8 cellular contexts compared by ENCODE assay signal in genomic region chr19:51398096-51398704, GRCh38. TPM values are rescaled to one million over a fixed set of nuclear protein-coding genes. Genes with fewer than 3 reads are reported as not detected.
DNase-seq lines count a peak whose midpoint lies in the region; ATAC-seq, FAIRE-seq and TF ChIP-seq lines count a peak whose summit lies in the region.

No MANE protein-coding gene starts in this region.

- ATAC-seq in GM19395 (IDR thresholded peaks at IDR 0.05; ENCODE audit: unreplicated experiment) (no peak), HG02588 (IDR thresholded peaks at IDR 0.05; ENCODE audit: unreplicated experiment) (no peak)

- TF ChIP-seq CTCF in H1 (IDR thresholded peaks at IDR 0.05; ENCODE audit: control extremely low read depth in 1 of 3, insufficient read depth in 1 of 3, low read depth in 1 of 3, low read length in 3 of 3) = peak in 2 of 3 experiments; percentile 29 to 61; a peak in 2 of 4 replicates

- H3K27ac ChIP-seq in H1 (ENCODE audit: low read depth, low read length) = no peak overlapping the region

- peaks cover 0 to 7% (median 0%) of the 10 kb centered on the region in 4 experiments; a peak in 3 of 7 replicates for H3K4me1 ChIP-seq in H1 (replicated peaks in 1 of 4; ENCODE audit: control insufficient read depth in 3 of 4, insufficient read depth in 4 of 4, low read length in 3 of 4)

- H2BK15ac ChIP-seq in H1 (ENCODE audit: low read length) = no peak overlapping the region

- no peak overlapping the region for H3K9ac ChIP-seq in H1 (replicated peaks in 1 of 4; ENCODE audit: extremely low read depth in 1 of 4, low read depth in 3 of 4, low read length in 3 of 4)

- no peak overlapping the region for H2BK5ac ChIP-seq in H1 (ENCODE audit: low read depth, low read length)

- H4K20me1 ChIP-seq in H1 (replicated peaks in 1 of 2; ENCODE audit: control insufficient read depth in 1 of 2, insufficient read depth in 2 of 2, low read length in 2 of 2) = no peaks in the 10 kb centered on the region

- H3K4me3 ChIP-seq in H1 (ENCODE audit: extremely low read depth in 1 of 4, insufficient read depth in 2 of 4, low read depth in 3 of 4, low read length in 4 of 4) = no peak overlapping the region
- H3K4me3 ChIP-seq in MG63 = no peak overlapping the region

- H4K91ac ChIP-seq in H1 (replicated peaks; ENCODE audit: insufficient read length, low read length) = no peak overlapping the region

- peak; percentile 42 to 44 for TF ChIP-seq RAD21 in H1 (IDR thresholded peaks at IDR 0.05 in 1 of 2, conservative IDR thresholded peaks at IDR 0.05 in 1 of 2; ENCODE audit: low read depth in 2 of 2, low read length in 2 of 2)

- CTCF ChIA-PET in H1 (lab: Charles Lee; ENCODE audit: partially characterized antibody) = interaction anchor here (0.6 to 7.0 kb wide), 25 partner anchors 10 to 283 kb away, joined by 3 to 74 read pairs (median 4); partner anchors contain the start of genes CLDND2, ETFB, NKG7 and SIGLEC10

- H3K79me1 ChIP-seq in H1 (ENCODE audit: low read depth, low read length) = no peaks in the 10 kb centered on the region

- no peak overlapping the region for H2AFZ ChIP-seq in H1 (ENCODE audit: low read length)

- H3K23ac ChIP-seq in H1 (ENCODE audit: insufficient read length) = no peak overlapping the region

- no peaks in the 10 kb centered on the region for H3K27me3 ChIP-seq in H1 (replicated peaks in 1 of 4; ENCODE audit: control insufficient read depth in 3 of 4, extremely low read depth in 1 of 4, insufficient read depth in 3 of 4, low read length in 3 of 4)
- no peaks in the 10 kb centered on the region for H3K27me3 ChIP-seq in MG63

- no peak for TF ChIP-seq POLR2A in H1 (IDR thresholded peaks at IDR 0.05; ENCODE audit: control extremely low read depth in 1 of 2, low read depth in 2 of 2, low read length in 2 of 2)

- H3K36me3 ChIP-seq in H1 (ENCODE audit: control insufficient read depth in 2 of 4, insufficient read depth in 4 of 4, low read length in 3 of 4) (peaks cover 0 to 7% (median 3%) of the 10 kb centered on the region in 4 experiments; a peak in 4 of 8 replicates), MG63 (no peaks in the 10 kb centered on the region)

- H3K56ac ChIP-seq in H1 (replicated peaks; ENCODE audit: insufficient read length, low read depth, low read length) = no peak overlapping the region

- H3K4me2 ChIP-seq in H1 (ENCODE audit: insufficient read depth in 1 of 2, low read depth in 2 of 2, low read length in 2 of 2) = no peak overlapping the region

- peaks cover 0 to 5% of the 10 kb centered on the region in 2 experiments; a peak in 2 of 4 replicates for H3K79me2 ChIP-seq in H1 (ENCODE audit: control insufficient read depth in 1 of 2, insufficient read depth in 2 of 2, low read length in 2 of 2)

- H2AK5ac ChIP-seq in H1 (ENCODE audit: low read depth, low read length) = no peak overlapping the region

- H2BK12ac ChIP-seq in H1 (ENCODE audit: low read depth, low read length) = no peak overlapping the region

- no peak overlapping the region for H4K5ac ChIP-seq in H1 (ENCODE audit: insufficient read length, low read depth, low read length)

- H4K8ac ChIP-seq in H1 (ENCODE audit: extremely low read depth, insufficient read depth, low read length) = no peak overlapping the region

- H2BK20ac ChIP-seq in H1 (ENCODE audit: low read length) = no peak overlapping the region

- DNase-seq in NCI-H2171 treated with DMSO at 0.1 percent for 48 hours (lab: John Stamatoyannopoulos, UW) (peak; percentile 24), NCI-H2171 (lab: John Stamatoyannopoulos, UW) (no peak), NCI-H526 treated with DMSO at 0.1 percent for 48 hours (lab: John Stamatoyannopoulos, UW) (peak; percentile 45), H1 (ENCODE audit: low read depth in 1 of 2, low spot score in 2 of 2) (no peak), renal cortical epithelial cell (ENCODE audit: low read depth) (peak; percentile 31), MG63 (no peak)

- POLR2A ChIA-PET in H1 (lab: Charles Lee; ENCODE audit: partially characterized antibody) = interaction anchor here (0.6 to 1.5 kb wide), 3 partner anchors 10 to 39 kb away, joined by 3 to 4 read pairs (median 3); no protein-coding TSS in a partner anchor

- no peak overlapping the region for H3K14ac ChIP-seq in H1 (ENCODE audit: insufficient read length)

- FAIRE-seq in H1 (lab: Jason Lieb, UNC) = peak; percentile 75

- H3K23me2 ChIP-seq in H1 (ENCODE audit: low read depth, low read length) = peaks cover 7% of the 10 kb centered on the region

- no peak overlapping the region for H3K18ac ChIP-seq in H1 (ENCODE audit: extremely low read depth, low read length)

- no peak overlapping the region for H2BK120ac ChIP-seq in H1 (replicated peaks; ENCODE audit: low read depth, low read length)

- H3K4ac ChIP-seq in H1 (replicated peaks; ENCODE audit: insufficient read length, low read depth, low read length) = no peak overlapping the region

- no peak for TF ChIP-seq EP300 in H1 (IDR thresholded peaks at IDR 0.05; ENCODE audit: borderline replicate concordance in 1 of 2, low read depth in 2 of 2, low read length in 2 of 2)

- 55% methylated on average over 7 of the region's 7 CpGs; no CpG with 5 or more reads in 1 of the 2 experiments for WGBS in H1 (ENCODE audit: extremely low coverage in 1 of 2, insufficient coverage in 1 of 2, insufficient read length in 1 of 2, insufficient replicate concordance in 2 of 2, low coverage in 1 of 2, low lambda C conversion rate in 2 of 2, missing lambda C conversion rate in 1 of 2), 2 experiments

- H3K9me3 ChIP-seq in H1 (ENCODE audit: insufficient read depth in 2 of 2, low read depth in 1 of 2, low read length in 1 of 2) (peaks cover 18 to 20% of the 10 kb centered on the region in 2 experiments), MG63 (peaks cover 8% of the 10 kb centered on the region; the same call in 1 of the 2 replicates)

RNA-seq across cellular contexts. Expression of gene C19orf84, which starts 7.8 kb away (rescaled TPM):
- 1.7 and 2.4 TPM in 2 replicates for total RNA-seq in H1 (2021; fragmentation: NEBNext Ultra II Directional; extraction: Animal tissue kit (Norgen Biotek cat#: 25700))
- 2.1 and 2.3 TPM in 2 replicates for polyA plus RNA-seq in H1 (2011; rRNA removed)
- 2.2 TPM for polyA plus RNA-seq in H1 (2011; cell fraction: cytosol; rRNA removed)
- polyA plus RNA-seq in H1 (2011; cell fraction: nucleus; rRNA removed) = 1.4 TPM
- polyA plus RNA-seq in H1 (2012, experiment 1 of 2) = 3.3 to 4.6 TPM (median 3.9 TPM) in 4 replicates
- polyA plus RNA-seq in H1 (2012, experiment 2 of 2) = 4.1 TPM
- 4.3 TPM for polyA plus RNA-seq in H1 (2013, experiment 1 of 2)
- polyA plus RNA-seq in H1 (2013, experiment 2 of 2) = 4.6 TPM
- polyA minus RNA-seq in H1 (2011; rRNA and poly(A)+ RNA removed) = 0.50 and 0.73 TPM in 2 replicates
- polyA minus RNA-seq in H1 (2011; cell fraction: cytosol; rRNA and poly(A)+ RNA removed) = 2.9 TPM
- polyA minus RNA-seq in H1 (2011; cell fraction: nucleus; rRNA and poly(A)+ RNA removed) = 1.7 TPM
- total RNA-seq in renal cortical epithelial cell = not detected in 2 replicates
- not detected in 2 replicates for total RNA-seq in MG63 (2014; rRNA removed; shearing (Covaris generic); ENCODE audit: low replicate concordance)

RNA-seq across cellular contexts. Expression of gene LIM2, which starts 10.4 kb away (rescaled TPM):
- total RNA-seq in H1 (2021; fragmentation: NEBNext Ultra II Directional; extraction: Animal tissue kit (Norgen Biotek cat#: 25700)) = not detected in 2 replicates
- polyA plus RNA-seq in H1 (2011; rRNA removed) = 0.13 TPM in 1 of 2 replicates, not detected in the other
- polyA plus RNA-seq in H1 (2011; cell fraction: cytosol; rRNA removed) = 0.17 TPM
- polyA plus RNA-seq in H1 (2011; cell fraction: nucleus; rRNA removed) = not detected
- polyA plus RNA-seq in H1 (2012, experiment 1 of 2) = 0.28 TPM in 1 of 4 replicates, not detected in the others
- polyA plus RNA-seq in H1 (2012, experiment 2 of 2) = not detected
- polyA plus RNA-seq in H1 (2013, experiment 1 of 2) = not detected
- polyA plus RNA-seq in H1 (2013, experiment 2 of 2) = not detected
- polyA minus RNA-seq in H1 (2011; rRNA and poly(A)+ RNA removed) = not detected in 2 replicates
- not detected for polyA minus RNA-seq in H1 (2011; cell fraction: cytosol; rRNA and poly(A)+ RNA removed)
- not detected for polyA minus RNA-seq in H1 (2011; cell fraction: nucleus; rRNA and poly(A)+ RNA removed)
- not detected in 2 replicates for total RNA-seq in renal cortical epithelial cell
- total RNA-seq in MG63 (2014; rRNA removed; shearing (Covaris generic); ENCODE audit: low replicate concordance) = not detected in 2 replicates

RNA-seq across cellular contexts. Expression of gene SIGLEC10, which starts 19.2 kb away (rescaled TPM):
- total RNA-seq in H1 (2021; fragmentation: NEBNext Ultra II Directional; extraction: Animal tissue kit (Norgen Biotek cat#: 25700)) = not detected in 2 replicates
- polyA plus RNA-seq in H1 (2011; rRNA removed) = 0.06 TPM in 1 of 2 replicates, not detected in the other
- 0.05 TPM for polyA plus RNA-seq in H1 (2011; cell fraction: cytosol; rRNA removed)
- polyA plus RNA-seq in H1 (2011; cell fraction: nucleus; rRNA removed) = not detected
- 0.68 to 1.4 TPM (median 0.97 TPM) in 4 replicates for polyA plus RNA-seq in H1 (2012, experiment 1 of 2)
- 0.33 TPM for polyA plus RNA-seq in H1 (2012, experiment 2 of 2)
- polyA plus RNA-seq in H1 (2013, experiment 1 of 2) = 0.08 TPM
- 0.04 TPM for polyA plus RNA-seq in H1 (2013, experiment 2 of 2)
- polyA minus RNA-seq in H1 (2011; rRNA and poly(A)+ RNA removed) = not detected in 2 replicates
- not detected for polyA minus RNA-seq in H1 (2011; cell fraction: cytosol; rRNA and poly(A)+ RNA removed)
- polyA minus RNA-seq in H1 (2011; cell fraction: nucleus; rRNA and poly(A)+ RNA removed) = not detected
- not detected in 2 replicates for total RNA-seq in renal cortical epithelial cell
- not detected in 2 replicates for total RNA-seq in MG63 (2014; rRNA removed; shearing (Covaris generic); ENCODE audit: low replicate concordance)

RNA-seq across cellular contexts. Expression of gene NKG7, which starts 25.7 kb away (rescaled TPM):
- total RNA-seq in H1 (2021; fragmentation: NEBNext Ultra II Directional; extraction: Animal tissue kit (Norgen Biotek cat#: 25700)) = not detected in 2 replicates
- not detected in 2 replicates for polyA plus RNA-seq in H1 (2011; rRNA removed)
- polyA plus RNA-seq in H1 (2011; cell fraction: cytosol; rRNA removed) = not detected
- not detected for polyA plus RNA-seq in H1 (2011; cell fraction: nucleus; rRNA removed)
- not detected in 4 replicates for polyA plus RNA-seq in H1 (2012, experiment 1 of 2)
- not detected for polyA plus RNA-seq in H1 (2012, experiment 2 of 2)
- polyA plus RNA-seq in H1 (2013, experiment 1 of 2) = not detected
- not detected for polyA plus RNA-seq in H1 (2013, experiment 2 of 2)
- polyA minus RNA-seq in H1 (2011; rRNA and poly(A)+ RNA removed) = not detected in 2 replicates
- polyA minus RNA-seq in H1 (2011; cell fraction: cytosol; rRNA and poly(A)+ RNA removed) = not detected
- polyA minus RNA-seq in H1 (2011; cell fraction: nucleus; rRNA and poly(A)+ RNA removed) = not detected
- not detected in 2 replicates for total RNA-seq in renal cortical epithelial cell
- not detected in 2 replicates for total RNA-seq in MG63 (2014; rRNA removed; shearing (Covaris generic); ENCODE audit: low replicate concordance)

RNA-seq across cellular contexts. Expression of gene CLDND2, which starts 29.4 kb away (rescaled TPM):
- total RNA-seq in H1 (2021; fragmentation: NEBNext Ultra II Directional; extraction: Animal tissue kit (Norgen Biotek cat#: 25700)) = 0.56 and 1.0 TPM in 2 replicates
- polyA plus RNA-seq in H1 (2011; rRNA removed) = 0.21 TPM in 1 of 2 replicates, not detected in the other
- 0.26 TPM for polyA plus RNA-seq in H1 (2011; cell fraction: cytosol; rRNA removed)
- 1.2 TPM for polyA plus RNA-seq in H1 (2011; cell fraction: nucleus; rRNA removed)
- polyA plus RNA-seq in H1 (2012, experiment 1 of 2) = 1.4 to 2.7 TPM (median 1.7 TPM) in 4 replicates
- polyA plus RNA-seq in H1 (2012, experiment 2 of 2) = not detected
- 6.6 TPM for polyA plus RNA-seq in H1 (2013, experiment 1 of 2)
- 4.6 TPM for polyA plus RNA-seq in H1 (2013, experiment 2 of 2)
- not detected in 2 replicates for polyA minus RNA-seq in H1 (2011; rRNA and poly(A)+ RNA removed)
- not detected for polyA minus RNA-seq in H1 (2011; cell fraction: cytosol; rRNA and poly(A)+ RNA removed)
- not detected for polyA minus RNA-seq in H1 (2011; cell fraction: nucleus; rRNA and poly(A)+ RNA removed)
- not detected in 2 replicates for total RNA-seq in renal cortical epithelial cell
- not detected in 2 replicates for total RNA-seq in MG63 (2014; rRNA removed; shearing (Covaris generic); ENCODE audit: low replicate concordance)

Comparison
In these comparisons a context has a peak if more than half of its experiments do, and no peak if none do; other contexts are left out.
1. DNase-seq: peak in NCI-H2171 treated with DMSO at 0.1 percent for 48 hours (single experiment), NCI-H526 treated with DMSO at 0.1 percent for 48 hours (single experiment) and renal cortical epithelial cell (single experiment); none in NCI-H2171 (single experiment), H1 (0 of 2) and MG63 (single experiment).